Comparison of ENCODE assay signal across 8 cellular contexts in the genomic region with DNA sequence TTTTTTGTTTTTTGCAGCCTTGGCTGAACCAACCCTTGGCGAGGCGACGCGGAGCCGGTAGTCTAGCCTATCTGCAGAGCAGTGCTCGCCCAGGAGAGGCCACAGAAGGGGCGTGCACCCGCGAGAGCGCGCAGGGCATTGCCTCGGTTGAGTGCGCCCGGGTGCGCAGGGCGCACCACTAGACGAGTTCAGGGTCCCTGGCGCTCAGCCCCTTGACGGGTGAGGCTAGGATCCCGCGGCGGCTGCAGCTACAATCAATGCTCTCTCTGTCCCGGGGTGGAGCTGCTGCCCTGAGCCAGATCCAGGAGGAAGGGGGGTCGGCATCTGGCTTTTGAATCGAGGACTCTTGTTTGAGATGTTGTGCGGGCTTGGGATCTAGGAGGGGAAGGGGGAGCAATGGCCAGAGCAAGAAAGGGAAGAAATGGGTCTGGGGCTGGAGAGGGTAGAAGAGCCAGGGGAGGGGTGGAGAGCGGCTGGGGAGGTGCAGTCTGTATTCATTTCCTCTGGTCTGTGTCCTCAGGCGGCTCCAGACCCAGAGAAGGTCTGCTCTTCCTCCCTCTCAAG. TPM values are rescaled to one million over a fixed set of nuclear protein-coding genes. Genes with fewer than 3 reads are reported as not detected.
DNase-seq lines count a peak whose midpoint lies in the region; ATAC-seq and TF ChIP-seq lines count a peak whose summit lies in the region.

No MANE protein-coding gene starts in this region.

- H3K36me3 Mint-ChIP-seq in HFFc6 (ENCODE audit: low read depth) (peaks cover 40% of the 10 kb centered on the region), brain (peaks cover 19% of the 10 kb centered on the region), memory B cell (no peaks in the 10 kb centered on the region)

- H3K4me3 ChIP-seq in A673 (ENCODE audit: low read depth, low read length, poor library complexity, severe bottlenecking) (peak overlapping the region; percentile 89), upper lobe of right lung (peak overlapping the region; percentile 39)

- peaks cover 49% of the 10 kb centered on the region for H3K4me1 Mint-ChIP-seq in HFFc6 (ENCODE audit: low read depth)
- peaks cover 53% of the 10 kb centered on the region for H3K4me1 Mint-ChIP-seq in brain
- H3K4me1 Mint-ChIP-seq in memory B cell, result peaks cover 7% of the 10 kb centered on the region

- H3K9me3 ChIP-seq in A673 (ENCODE audit: low read depth, low read length, poor library complexity, severe bottlenecking) (no peaks in the 10 kb centered on the region), upper lobe of right lung (no peaks in the 10 kb centered on the region)

- peaks cover 2% of the 10 kb centered on the region for H3K27me3 Mint-ChIP-seq in HFFc6 (ENCODE audit: insufficient read depth)
- H3K27me3 Mint-ChIP-seq in brain, result peaks cover 13% of the 10 kb centered on the region
- peaks cover 44% of the 10 kb centered on the region for H3K27me3 Mint-ChIP-seq in memory B cell

- H3K4me3 Mint-ChIP-seq in HFFc6, result peak overlapping the region; percentile 97
- peak overlapping the region; percentile 90 to 96 (median 91) for H3K4me3 Mint-ChIP-seq in brain
- peak overlapping the region; percentile 58 for H3K4me3 Mint-ChIP-seq in memory B cell

- ATAC-seq in memory B cell (ENCODE audit: low read depth), result no peak
- no peak for ATAC-seq in upper lobe of right lung
- ATAC-seq in GM21515 (IDR thresholded peaks at IDR 0.05; ENCODE audit: unreplicated experiment), result no peak

- peaks cover 19% of the 10 kb centered on the region for H3K36me3 ChIP-seq in A673 (ENCODE audit: insufficient read depth, low read length, poor library complexity, severe bottlenecking)
- no peaks in the 10 kb centered on the region for H3K36me3 ChIP-seq in upper lobe of right lung

- CTCF ChIA-PET in A673 (lab: Charles Lee), result interaction anchor here (0.6 to 1.8 kb wide), 3 partner anchors 19 to 67 kb away, joined by 4 to 7 read pairs (median 6); no protein-coding TSS in a partner anchor

- H3K27me3 ChIP-seq in A673 (replicated peaks; ENCODE audit: insufficient read depth, low read depth, low read length, poor library complexity) (no peaks in the 10 kb centered on the region), upper lobe of right lung (peaks cover 49% of the 10 kb centered on the region)

- H3K4me1 ChIP-seq in A673 (ENCODE audit: insufficient read depth, low read length, poor library complexity, severe bottlenecking), result peaks cover 26% of the 10 kb centered on the region
- peaks cover 13% of the 10 kb centered on the region for H3K4me1 ChIP-seq in upper lobe of right lung

- peak overlapping the region; percentile 64 for H3K27ac ChIP-seq in A673 (ENCODE audit: low read depth, low read length, poor library complexity, severe bottlenecking)
- no peak overlapping the region for H3K27ac ChIP-seq in upper lobe of right lung

- POLR2A ChIA-PET in A673 (lab: Charles Lee; ENCODE audit: low non-redundant PET), result no interaction called here

- peak; percentile 52 for DNase-seq in A673 (ENCODE audit: low spot score)
- no peak for DNase-seq in HFFc6
- no peak for DNase-seq in memory B cell (ENCODE audit: low spot score in 2 of 2)
- no peak for DNase-seq in upper lobe of right lung
- DNase-seq in SW 1271 (lab: John Stamatoyannopoulos, UW), result no peak
- no peak for DNase-seq in GDM1 (lab: John Stamatoyannopoulos, UW)

- intact Hi-C loops in A673 (cut with micrococcal nuclease; ENCODE audit: unreplicated experiment), result loop anchor here (2.0 kb wide), 1 partner anchor 53 kb away; no protein-coding TSS in a partner anchor
- intact Hi-C loops in upper lobe of right lung (cut with DNase I), result no loop called here

- TF ChIP-seq CTCF in A673 (conservative IDR thresholded peaks at IDR 0.05; ENCODE audit: low read depth, low read length) (no peak), HFFc6 (IDR thresholded peaks at IDR 0.05) (no peak), brain (conservative IDR thresholded peaks at IDR 0.05) (no peak), upper lobe of right lung (IDR thresholded peaks at IDR 0.05) (no peak)

- H3K9me3 Mint-ChIP-seq in HFFc6, result no peaks in the 10 kb centered on the region
- H3K9me3 Mint-ChIP-seq in brain, result no peaks in the 10 kb centered on the region
- H3K9me3 Mint-ChIP-seq in memory B cell, result no peaks in the 10 kb centered on the region

- no TSS peak for BruUV-seq in A673 (replicated peaks; lab: Mats Ljungman, UMichigan)

- H3K27ac Mint-ChIP-seq in HFFc6 (peak overlapping the region; percentile 60), brain (peak overlapping the region; percentile 34 to 95 (median 92)), memory B cell (no peak overlapping the region)

RNA-seq across cellular contexts. Expression of gene THY1, which starts 0.9 kb away (rescaled TPM):
- total RNA-seq in A673 (2021) (150 and 187 TPM in 2 replicates), upper lobe of right lung (7.8 TPM)
- 100 to 1,000 TPM; 705 to 934 (median 790) TPM for total RNA-seq in HFFc6 (2021; fragmentation: NEBNext Ultra II Directional; extraction: Animal tissue kit (Norgen Biotek cat#: 25700))
- 154 TPM for polyA plus RNA-seq in brain (ENCODE audit: insufficient read depth, low read depth, low replicate concordance)

RNA-seq across cellular contexts. Expression of gene USP2, which starts 40.5 kb away (rescaled TPM):
- total RNA-seq in A673 (2021) (4.8 and 6.2 TPM in 2 replicates), upper lobe of right lung (3.0 TPM)
- under 1 TPM; 0.32 to 0.71 (median 0.49) TPM for total RNA-seq in HFFc6 (2021; fragmentation: NEBNext Ultra II Directional; extraction: Animal tissue kit (Norgen Biotek cat#: 25700))
- polyA plus RNA-seq in brain (ENCODE audit: insufficient read depth, low read depth, low replicate concordance), result 10.1 TPM

Comparison
In these comparisons a context has a peak if more than half of its experiments do, and no peak if none do; other contexts are left out.
1. RNA of gene THY1, which starts 0.9 kb away (total RNA-seq): 705 to 934 TPM in HFFc6 and 150 to 187 TPM in A673; 7.8 TPM in upper lobe of right lung (single experiment); every median in the first group is over 10 times any median in the second.
2. Peak in every context shown above with its lines, with median percentiles within 50 percentile points of each other: H3K4me3 Mint-ChIP-seq.